18 cellular contexts compared by ENCODE assay signal in genomic region chr9:76378367-76379073, GRCh38.
"Had no signal": no experiment of that assay in that cellular context is flagged by ENCODE, and none has a peak within 500 bp of the region (broad histone marks: within the 10 kb centered on the region; RNA-seq: fewer than 3 reads in every experiment).

No MANE protein-coding gene starts in this region.

- H3K36me3 ChIP-seq: left lung, sigmoid colon had no signal

- H2AFZ ChIP-seq: parathyroid adenoma had no signal

- H3K9me3 ChIP-seq: body of pancreas, left lung, sigmoid colon had no signal

- H3K4me3 ChIP-seq: body of pancreas, dorsolateral prefrontal cortex, left lung, sigmoid colon, spleen had no signal

- DNase-seq: activated B cell treated with CpG ODN at 0.5 μM for 24 hours; activated CD4-positive, alpha-beta memory T cell treated with anti-CD3 and anti-CD28 coated beads for 36 hours; activated CD4-positive, alpha-beta T cell treated with anti-CD3 and anti-CD28 coated beads for 4 hours; activated gamma-delta T cell treated with Interleukin-2 at 50 U/mL for 16 hours; activated T-cell treated with anti-CD3 and anti-CD28 coated beads for 4 hours; amniotic stem cell; body of pancreas; central memory CD4-positive, alpha-beta T cell; dorsolateral prefrontal cortex; foreskin melanocyte; kidney; left lung; midbrain; sigmoid colon; spleen; stimulated activated naive B cell treated with anti-CD40 and anti-IgM and Interleukin-4, amounts not matched to agents 10 μg/mL and 1 μg/mL and 100 μg/mL, for 72 hours had no signal

- H3K27ac ChIP-seq: dorsolateral prefrontal cortex, left lung, parathyroid adenoma, sigmoid colon, spleen had no signal

- H3K4me1 ChIP-seq: parathyroid adenoma had no signal

- H3K79me2 ChIP-seq: parathyroid adenoma had no signal

- H3K27me3 ChIP-seq: body of pancreas, dorsolateral prefrontal cortex, left lung, sigmoid colon, spleen had no signal

- ATAC-seq: activated naive CD4-positive, alpha-beta T cell treated with anti-CD3 and anti-CD28 coated beads, Interleukin-2, amount 50 U/mL, for 72 hours; body of pancreas; left lung; stimulated activated naive B cell treated with anti-CD40 and anti-IgM and Interleukin-4, amounts not matched to agents 10 μg/mL and 1 μg/mL and 100 μg/mL, for 72 hours had no signal

- H3K9ac ChIP-seq: parathyroid adenoma had no signal
